Comparison of ENCODE assay signal across 9 cellular contexts in the genomic region with DNA sequence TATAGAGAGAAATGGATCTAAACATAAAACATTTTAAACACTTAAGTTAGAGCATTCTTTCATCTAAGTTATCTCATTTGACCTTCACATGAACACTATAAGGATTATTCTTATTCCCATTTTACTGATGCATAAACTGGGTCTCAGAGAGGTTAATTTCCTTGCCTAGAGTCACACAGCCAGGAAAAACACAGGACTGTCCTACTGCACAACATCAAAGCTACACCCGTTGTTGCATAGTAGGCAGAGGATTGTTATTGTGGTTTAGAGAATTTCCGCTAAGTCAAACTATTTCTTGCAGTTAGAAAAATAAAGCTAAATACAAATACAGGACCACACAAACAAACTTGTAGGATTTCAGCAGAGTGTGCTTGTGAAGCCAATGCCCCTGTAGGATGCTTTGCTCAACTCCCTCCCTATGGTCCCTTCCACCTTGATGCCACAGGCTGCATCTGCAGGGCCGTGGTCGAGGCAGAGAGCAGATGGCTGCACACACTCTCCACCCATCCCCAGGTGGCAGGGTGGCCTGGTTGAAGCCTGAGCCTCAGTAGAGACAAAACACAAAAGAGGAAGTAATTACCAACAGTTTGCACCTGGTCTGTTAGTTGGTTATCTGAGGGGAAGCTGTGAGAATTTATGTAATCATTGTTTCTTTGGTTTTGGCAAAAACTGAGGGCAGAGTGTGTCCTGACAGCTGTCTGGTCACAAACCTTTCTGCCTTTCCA. TPM values are rescaled to one million over a fixed set of nuclear protein-coding genes. Genes with fewer than 3 reads are reported as not detected.
DNase-seq lines count a peak whose midpoint lies in the region; ATAC-seq and TF ChIP-seq lines count a peak whose summit lies in the region.
"Had no signal": no experiment of that assay in that cellular context is flagged by ENCODE, and none has a peak within 500 bp of the region (broad histone marks: within the 10 kb centered on the region; RNA-seq: fewer than 3 reads in every experiment).

No MANE protein-coding gene starts in this region.

- H3K4me1 ChIP-seq in Karpas-422 (ENCODE audit: low read length) (peaks cover 50% of the 10 kb centered on the region), Caco-2 (no peaks in the 10 kb centered on the region)
- H3K4me1 ChIP-seq: right lobe of liver had no signal

- H3K4me3 Mint-ChIP-seq in Caco-2 (ENCODE audit: unreplicated experiment): no peak overlapping the region

- no peaks in the 10 kb centered on the region for H3K36me3 ChIP-seq in Karpas-422 (ENCODE audit: insufficient read depth, low read length)
- H3K36me3 ChIP-seq in Caco-2 (ENCODE audit: control insufficient read depth, insufficient read depth, low read length): no peaks in the 10 kb centered on the region
- H3K36me3 ChIP-seq: right lobe of liver had no signal

- intact Hi-C loops in Caco-2 (cut with micrococcal nuclease; ENCODE audit: unreplicated experiment): no loop called here

- H2AFZ ChIP-seq in Karpas-422 (ENCODE audit: low read length): no peak overlapping the region

- H3K4me1 Mint-ChIP-seq in Caco-2 (ENCODE audit: low read depth, unreplicated experiment): no peaks in the 10 kb centered on the region

- POLR2A ChIA-PET in Caco-2 (lab: Charles Lee): no interaction called here

- ATAC-seq in GM18861 (IDR thresholded peaks at IDR 0.05; ENCODE audit: unreplicated experiment) (peak; percentile 73), GM21737 (IDR thresholded peaks at IDR 0.05; ENCODE audit: unreplicated experiment) (peak; percentile 73), esophagus mucosa (peak; percentile 65)

- TF ChIP-seq CTCF in Caco-2 (IDR thresholded peaks at IDR 0.05; ENCODE audit: insufficient read depth in 1 of 2, low read depth in 1 of 2, low read length in 1 of 2, severe bottlenecking in 1 of 2, unreplicated experiment in 1 of 2): no peak

- H3K9me3 Mint-ChIP-seq in Caco-2 (ENCODE audit: unreplicated experiment): no peaks in the 10 kb centered on the region

- peak overlapping the region; percentile 33 for H3K9ac ChIP-seq in Karpas-422 (ENCODE audit: low read length)

- no peak overlapping the region for H3K27ac Mint-ChIP-seq in Caco-2 (ENCODE audit: unreplicated experiment)

- H3K27me3 Mint-ChIP-seq in Caco-2 (ENCODE audit: insufficient read depth, unreplicated experiment): no peaks in the 10 kb centered on the region

- no peaks in the 10 kb centered on the region for H4K20me1 ChIP-seq in Karpas-422 (ENCODE audit: insufficient read depth, low read depth, low read length)

- H3K4me3 ChIP-seq in Karpas-422 (ENCODE audit: low read length) (peak overlapping the region; percentile 10; the same call in 1 of the 2 replicates), Caco-2 (ENCODE audit: low read depth, low read length) (no peak overlapping the region)
- H3K4me3 ChIP-seq: right lobe of liver had no signal

- BruUV-seq in Caco-2 (replicated peaks; lab: Mats Ljungman, UMichigan): no TSS peak

- peak overlapping the region; percentile 91 for H3K27ac ChIP-seq in Karpas-422 (ENCODE audit: low read length)
- H3K27ac ChIP-seq: right lobe of liver had no signal

- H3K79me2 ChIP-seq in Karpas-422 (ENCODE audit: low read length): no peaks in the 10 kb centered on the region

- H3K4me2 ChIP-seq in Karpas-422 (ENCODE audit: low read depth, low read length, poor library complexity, severe bottlenecking): peak overlapping the region; percentile 61

- DNase-seq in Karpas-422: peak; percentile 94
- DNase-seq in Caco-2: no peak
- DNase-seq in NCI-H1436 (lab: John Stamatoyannopoulos, UW): no peak
- no peak for DNase-seq in activated T-cell treated with anti-CD3 and anti-CD28 coated beads, Interleukin-2, amount 50 U/mL, for 48 hours
- DNase-seq: NCI-H446 treated with DMSO at 0.1 percent for 48 hours, right lobe of liver had no signal

- H3K36me3 Mint-ChIP-seq in Caco-2 (ENCODE audit: insufficient read depth, unreplicated experiment): peaks cover 5% of the 10 kb centered on the region

- no peaks in the 10 kb centered on the region for H3K9me2 ChIP-seq in Karpas-422 (replicated peaks; ENCODE audit: insufficient read depth, low read length)

- H3K9me3 ChIP-seq in Karpas-422 (ENCODE audit: low read length) (no peaks in the 10 kb centered on the region), Caco-2 (no peaks in the 10 kb centered on the region)
- H3K9me3 ChIP-seq: right lobe of liver had no signal

- no peaks in the 10 kb centered on the region for H3K27me3 ChIP-seq in Karpas-422 (ENCODE audit: low read length)
- H3K27me3 ChIP-seq in Caco-2 (replicated peaks; ENCODE audit: control insufficient read depth, insufficient read depth, low read length): no peaks in the 10 kb centered on the region
- H3K27me3 ChIP-seq: right lobe of liver had no signal

- CTCF ChIA-PET in Caco-2 (lab: Charles Lee): no interaction called here

RNA-seq across cellular contexts. Expression of a gene that starts 41.1 kb away (rescaled TPM):
- 0.43 and 0.45 TPM in 2 replicates for total RNA-seq in Karpas-422 (2014; rRNA removed; shearing (Covaris generic); ENCODE audit: low replicate concordance)
- total RNA-seq in esophagus mucosa: 0.08 TPM
- not detected in 2 replicates for total RNA-seq in Caco-2 (2022)

RNA-seq across cellular contexts. Expression of a gene that starts 55.6 kb away (rescaled TPM):
- total RNA-seq in Karpas-422 (2014; rRNA removed; shearing (Covaris generic); ENCODE audit: low replicate concordance): not detected in 2 replicates
- not detected for total RNA-seq in esophagus mucosa
- not detected in 2 replicates for total RNA-seq in Caco-2 (2022)
- total RNA-seq: right lobe of liver had no signal
